27 cellular contexts compared by ENCODE assay signal in the genomic region with DNA sequence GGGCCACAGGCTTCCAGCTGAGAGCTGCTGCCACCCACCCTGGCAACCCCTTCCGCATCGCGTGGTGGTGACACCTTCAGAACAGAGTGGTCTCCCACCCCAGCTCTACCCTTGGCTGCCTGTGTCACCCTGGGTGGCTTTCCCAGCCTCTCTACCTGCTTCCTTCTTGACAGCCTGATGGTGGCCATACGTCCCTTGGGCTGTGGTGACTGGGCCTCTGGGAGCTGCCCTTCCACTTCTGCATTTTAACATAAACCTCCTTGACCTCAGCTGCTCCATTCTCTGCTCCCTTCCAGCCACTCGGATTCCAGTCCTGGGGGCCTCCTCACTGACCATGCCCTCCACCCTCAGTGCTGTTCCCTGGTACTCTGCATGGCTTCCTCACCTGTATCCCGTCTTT. TPM values are rescaled to one million over a fixed set of nuclear protein-coding genes. Genes with fewer than 3 reads are reported as not detected.
DNase-seq lines count a peak whose midpoint lies in the region; ATAC-seq, FAIRE-seq and TF ChIP-seq lines count a peak whose summit lies in the region.
"Had no signal": no experiment of that assay in that cellular context is flagged by ENCODE, and none has a peak within 500 bp of the region (broad histone marks: within the 10 kb centered on the region; RNA-seq: fewer than 3 reads in every experiment).

No MANE protein-coding gene starts in this region.

- H4K20me1 ChIP-seq in GM23338 (replicated peaks; ENCODE audit: insufficient read depth): peaks cover 14% of the 10 kb centered on the region

- H3K27ac Mint-ChIP-seq in GM23338: peak overlapping the region; percentile 82; the same call in 1 of the 2 replicates
- H3K27ac Mint-ChIP-seq in stimulated activated effector memory CD8-positive, alpha-beta T cell treated with anti-CD3 and anti-CD28 coated beads, Interleukin-12 subunit alpha, Interleukin-12 subunit beta, amount 100 ng/mL, for 72 hours: no peak overlapping the region
- H3K27ac Mint-ChIP-seq: endodermal cell, IgD-negative memory B cell, memory B cell had no signal

- DNase-seq in GM23338 (ENCODE audit: low spot score): no peak
- peak; percentile 42 for DNase-seq in NB4 (ENCODE audit: low read depth)
- DNase-seq in bronchial epithelial cell (ENCODE audit: low read depth): no peak
- DNase-seq in trophoblast cell: no peak
- no peak for DNase-seq in GOT3 (lab: John Stamatoyannopoulos, UW)
- no peak for DNase-seq in GM13976 (ENCODE audit: low spot score)
- no peak for DNase-seq in stimulated activated effector memory CD8-positive, alpha-beta T cell treated with anti-CD3 and anti-CD28 coated beads, Interleukin-12 subunit alpha, Interleukin-12 subunit beta, amount 100 ng/mL, for 72 hours (ENCODE audit: low spot score in 2 of 2)
- DNase-seq: activated naive CD4-positive, alpha-beta T cell; CD4-positive, CD25-positive, alpha-beta regulatory T cell; DMS 273 treated with DMSO at 0.1 percent for 48 hours; endodermal cell; kidney glomerular epithelial cell; MG63; naive thymus-derived CD8-positive, alpha-beta T cell; PC-3; right cardiac atrium; SHP77; stimulated activated CD4-positive, alpha-beta T cell treated with anti-CD3 and anti-CD28 coated beads, Interleukin-12 subunit alpha, Interleukin-12 subunit beta, amount 100 ng/mL, for 4 hours had no signal

- H3F3A ChIP-seq in GM23338 (replicated peaks; ENCODE audit: low read depth): 0 out of 2 replicates have a peak, but pooled peaks cover 12% of the 10 kb centered on the region

- TF ChIP-seq CTCF in GM23338 (conservative IDR thresholded peaks at IDR 0.05; ENCODE audit: low read depth in 2 of 2): no peak
- no peak for TF ChIP-seq CTCF in NB4 (IDR thresholded peaks at IDR 0.05; ENCODE audit: low read depth, low read length)
- TF ChIP-seq CTCF in bronchial epithelial cell (IDR thresholded peaks at IDR 0.05; ENCODE audit: insufficient read depth, low read length, severe bottlenecking): no peak
- no peak for TF ChIP-seq CTCF in GM13976 (IDR thresholded peaks at IDR 0.05; ENCODE audit: borderline replicate concordance, control extremely low read depth, extremely low read depth, insufficient read depth, missing control alignments)

- H4K12ac ChIP-seq in trophoblast cell (ENCODE audit: low read depth, low read length): no peak overlapping the region

- peak overlapping the region; percentile 6 for H2BK120ac ChIP-seq in trophoblast cell (ENCODE audit: insufficient read depth, low read length, poor library complexity)

- no peaks in the 10 kb centered on the region for H3K27me3 ChIP-seq in GM23338 (ENCODE audit: insufficient read depth)
- no peaks in the 10 kb centered on the region for H3K27me3 ChIP-seq in bronchial epithelial cell (ENCODE audit: control insufficient read depth, insufficient read depth, low read length)
- H3K27me3 ChIP-seq in trophoblast cell (ENCODE audit: insufficient read depth, low read length): no peaks in the 10 kb centered on the region
- H3K27me3 ChIP-seq: breast epithelium, MG63 had no signal

- no peak overlapping the region for H3K9ac ChIP-seq in trophoblast cell (ENCODE audit: low read length)

- H3K79me2 ChIP-seq in GM23338 (replicated peaks; ENCODE audit: insufficient read depth): peaks cover 86% of the 10 kb centered on the region
- peaks cover 30% of the 10 kb centered on the region for H3K79me2 ChIP-seq in trophoblast cell (ENCODE audit: control insufficient read depth, insufficient read depth, low read length, poor library complexity)

- no peak overlapping the region for H3K4me3 ChIP-seq in GM23338
- H3K4me3 ChIP-seq in NB4 (ENCODE audit: low read depth, low read length): no peak overlapping the region
- no peak overlapping the region for H3K4me3 ChIP-seq in bronchial epithelial cell (ENCODE audit: low read depth, low read length)
- no peak overlapping the region for H3K4me3 ChIP-seq in trophoblast cell (ENCODE audit: low read depth, low read length)
- H3K4me3 ChIP-seq: breast epithelium, coronary artery, HAP-1, MG63 had no signal

- H2AK5ac ChIP-seq in trophoblast cell (ENCODE audit: low read length): peak overlapping the region; percentile 45

- no peak overlapping the region for H4K8ac ChIP-seq in trophoblast cell (ENCODE audit: low read depth, low read length)

- no peak overlapping the region for H2AFZ ChIP-seq in GM23338
- no peak overlapping the region for H2AFZ ChIP-seq in trophoblast cell (ENCODE audit: insufficient read depth, low read length, poor library complexity)

- no CpG with 5 or more reads among the region's 6 CpGs for WGBS in trophoblast cell (ENCODE audit: extremely low coverage, insufficient coverage, insufficient read length)

- no peak overlapping the region for H3K4me3 Mint-ChIP-seq in GM23338
- no peak overlapping the region for H3K4me3 Mint-ChIP-seq in stimulated activated effector memory CD8-positive, alpha-beta T cell treated with anti-CD3 and anti-CD28 coated beads, Interleukin-12 subunit alpha, Interleukin-12 subunit beta, amount 100 ng/mL, for 72 hours
- H3K4me3 Mint-ChIP-seq: CD4-positive, CD25-positive, alpha-beta regulatory T cell; endodermal cell; memory B cell; naive thymus-derived CD8-positive, alpha-beta T cell had no signal

- H3K27ac ChIP-seq in GM23338 (ENCODE audit: low read depth) (no peak overlapping the region), trophoblast cell (ENCODE audit: low read depth, low read length) (no peak overlapping the region)
- H3K27ac ChIP-seq: breast epithelium, coronary artery had no signal

- in situ Hi-C loops in GM13976 (cut with MboI; ENCODE audit: low sequenced_read_pairs, unreplicated experiment): no loop called here

- H2BK12ac ChIP-seq in trophoblast cell (ENCODE audit: low read length): no peak overlapping the region

- H3K9me3 Mint-ChIP-seq in GM23338: no peaks in the 10 kb centered on the region
- no peaks in the 10 kb centered on the region for H3K9me3 Mint-ChIP-seq in stimulated activated effector memory CD8-positive, alpha-beta T cell treated with anti-CD3 and anti-CD28 coated beads, Interleukin-12 subunit alpha, Interleukin-12 subunit beta, amount 100 ng/mL, for 72 hours
- H3K9me3 Mint-ChIP-seq: CD4-positive, CD25-positive, alpha-beta regulatory T cell; IgD-negative memory B cell; memory B cell had no signal

- H2BK5ac ChIP-seq in trophoblast cell (ENCODE audit: low read depth, low read length, poor library complexity): no peak overlapping the region

- no peaks in the 10 kb centered on the region for H3K9me3 ChIP-seq in trophoblast cell (ENCODE audit: insufficient read depth, low read depth, low read length)
- H3K9me3 ChIP-seq: breast epithelium, HAP-1, MG63 had no signal

- H3K18ac ChIP-seq in trophoblast cell (ENCODE audit: low read length): no peak overlapping the region

- H3K4me1 ChIP-seq in GM23338 (ENCODE audit: insufficient read depth) (peaks cover 65% of the 10 kb centered on the region), trophoblast cell (ENCODE audit: control insufficient read depth in 1 of 2, insufficient read depth in 2 of 2, low read length in 2 of 2) (peaks cover 34 to 48% of the 10 kb centered on the region in 2 experiments)
- H3K4me1 ChIP-seq: HAP-1 had no signal

- peaks cover 80% of the 10 kb centered on the region for H3K4me1 Mint-ChIP-seq in GM23338
- H3K4me1 Mint-ChIP-seq in stimulated activated effector memory CD8-positive, alpha-beta T cell treated with anti-CD3 and anti-CD28 coated beads, Interleukin-12 subunit alpha, Interleukin-12 subunit beta, amount 100 ng/mL, for 72 hours: peaks cover 34% of the 10 kb centered on the region

- H3K36me3 ChIP-seq in GM23338 (ENCODE audit: insufficient read depth) (no peaks in the 10 kb centered on the region), bronchial epithelial cell (ENCODE audit: control insufficient read depth, insufficient read depth, low read length) (no peaks in the 10 kb centered on the region), trophoblast cell (ENCODE audit: control insufficient read depth in 1 of 2, insufficient read depth in 2 of 2, low read length in 2 of 2) (peaks cover 0 to 3% of the 10 kb centered on the region in 2 experiments)
- H3K36me3 ChIP-seq: breast epithelium, HAP-1 had no signal

- peak overlapping the region; percentile 10 for H3K14ac ChIP-seq in trophoblast cell (ENCODE audit: low read length)

- ATAC-seq in GM23338: no peak
- no peak for ATAC-seq in HG03469 (IDR thresholded peaks at IDR 0.05; ENCODE audit: unreplicated experiment)
- no peak for ATAC-seq in stimulated activated effector memory CD8-positive, alpha-beta T cell treated with anti-CD3 and anti-CD28 coated beads, Interleukin-12 subunit alpha, Interleukin-12 subunit beta, amount 100 ng/mL, for 72 hours
- ATAC-seq: naive thymus-derived CD8-positive, alpha-beta T cell; PC-3; right cardiac atrium had no signal

- H3K4me2 ChIP-seq in GM23338 (no peak overlapping the region), trophoblast cell (ENCODE audit: low read length) (no peak overlapping the region)

- no peak for TF ChIP-seq POLR2A in NB4 (IDR thresholded peaks at IDR 0.05; ENCODE audit: extremely low read depth, insufficient read length)

- peaks cover 2% of the 10 kb centered on the region; the same call in 1 of the 3 replicates for H3K36me3 Mint-ChIP-seq in GM23338 (ENCODE audit: low read depth)
- H3K36me3 Mint-ChIP-seq in stimulated activated effector memory CD8-positive, alpha-beta T cell treated with anti-CD3 and anti-CD28 coated beads, Interleukin-12 subunit alpha, Interleukin-12 subunit beta, amount 100 ng/mL, for 72 hours: peaks cover under 1% of the 10 kb centered on the region
- H3K36me3 Mint-ChIP-seq: naive thymus-derived CD8-positive, alpha-beta T cell had no signal

- H3K9me2 ChIP-seq in GM23338 (ENCODE audit: insufficient read depth): no peaks in the 10 kb centered on the region

- peaks cover 14% of the 10 kb centered on the region for H3K27me3 Mint-ChIP-seq in GM23338 (ENCODE audit: insufficient read depth, low read depth, poor library complexity)
- H3K27me3 Mint-ChIP-seq: CD4-positive, CD25-positive, alpha-beta regulatory T cell; IgD-negative memory B cell; memory B cell; naive thymus-derived CD8-positive, alpha-beta T cell had no signal

- peak; percentile 58 for FAIRE-seq in bronchial epithelial cell (lab: Jason Lieb, UNC)
- FAIRE-seq: GM18507, urothelium cell line had no signal

- H3K4ac ChIP-seq in trophoblast cell (ENCODE audit: low read depth, low read length): peak overlapping the region; percentile 64

- H3K79me1 ChIP-seq in trophoblast cell (ENCODE audit: low read length): peaks cover 36% of the 10 kb centered on the region

- H3K23ac ChIP-seq in trophoblast cell (ENCODE audit: low read length): no peak overlapping the region

- no peak overlapping the region for H4K91ac ChIP-seq in trophoblast cell (ENCODE audit: low read depth, low read length)

RNA-seq across cellular contexts. Expression of a gene that starts 17.1 kb away (rescaled TPM):
- 31.7 and 35.4 TPM in 2 replicates for total RNA-seq in GM23338 (2014; rRNA removed; shearing (Covaris generic))
- 28.3 and 28.7 TPM in 2 replicates for polyA plus RNA-seq in GM23338 (2016; fragmentation: Nextera tagmentation; extraction: Ambion mirVana)
- total RNA-seq in bronchial epithelial cell: 4.5 and 6.8 TPM in 2 replicates
- polyA plus RNA-seq in trophoblast cell (2013): 117 and 130 TPM in 2 replicates

RNA-seq across cellular contexts. Expression of a gene that starts 54.1 kb away (rescaled TPM):
- 3.8 and 6.2 TPM in 2 replicates for total RNA-seq in GM23338 (2014; rRNA removed; shearing (Covaris generic))
- 2.8 and 3.6 TPM in 2 replicates for polyA plus RNA-seq in GM23338 (2016; fragmentation: Nextera tagmentation; extraction: Ambion mirVana)
- 9.5 and 22.4 TPM in 2 replicates for total RNA-seq in bronchial epithelial cell
- 5.0 and 5.2 TPM in 2 replicates for polyA plus RNA-seq in trophoblast cell (2013)
- total RNA-seq: CD4-positive, CD25-positive, alpha-beta regulatory T cell; naive thymus-derived CD8-positive, alpha-beta T cell; osteoblast; right cardiac atrium had no signal
- polyA plus RNA-seq: CD4-positive, CD25-positive, alpha-beta regulatory T cell; IgD-negative memory B cell; naive thymus-derived CD8-positive, alpha-beta T cell; right cardiac atrium had no signal

RNA-seq across cellular contexts. Expression of a gene that starts 58.5 kb away (rescaled TPM):
- 0.45 and 0.97 TPM in 2 replicates for total RNA-seq in GM23338 (2014; rRNA removed; shearing (Covaris generic))
- polyA plus RNA-seq in GM23338 (2016; fragmentation: Nextera tagmentation; extraction: Ambion mirVana): 0.26 and 0.27 TPM in 2 replicates
- total RNA-seq in bronchial epithelial cell: 0.53 and 0.77 TPM in 2 replicates
- polyA plus RNA-seq in trophoblast cell (2013): not detected in 2 replicates
- total RNA-seq: breast epithelium; CD4-positive, CD25-positive, alpha-beta regulatory T cell; naive thymus-derived CD8-positive, alpha-beta T cell; osteoblast; right cardiac atrium had no signal
- polyA plus RNA-seq: CD4-positive, CD25-positive, alpha-beta regulatory T cell; IgD-negative memory B cell; naive thymus-derived CD8-positive, alpha-beta T cell; right cardiac atrium had no signal
